8 cellular contexts compared by ENCODE assay signal in the genomic region with DNA sequence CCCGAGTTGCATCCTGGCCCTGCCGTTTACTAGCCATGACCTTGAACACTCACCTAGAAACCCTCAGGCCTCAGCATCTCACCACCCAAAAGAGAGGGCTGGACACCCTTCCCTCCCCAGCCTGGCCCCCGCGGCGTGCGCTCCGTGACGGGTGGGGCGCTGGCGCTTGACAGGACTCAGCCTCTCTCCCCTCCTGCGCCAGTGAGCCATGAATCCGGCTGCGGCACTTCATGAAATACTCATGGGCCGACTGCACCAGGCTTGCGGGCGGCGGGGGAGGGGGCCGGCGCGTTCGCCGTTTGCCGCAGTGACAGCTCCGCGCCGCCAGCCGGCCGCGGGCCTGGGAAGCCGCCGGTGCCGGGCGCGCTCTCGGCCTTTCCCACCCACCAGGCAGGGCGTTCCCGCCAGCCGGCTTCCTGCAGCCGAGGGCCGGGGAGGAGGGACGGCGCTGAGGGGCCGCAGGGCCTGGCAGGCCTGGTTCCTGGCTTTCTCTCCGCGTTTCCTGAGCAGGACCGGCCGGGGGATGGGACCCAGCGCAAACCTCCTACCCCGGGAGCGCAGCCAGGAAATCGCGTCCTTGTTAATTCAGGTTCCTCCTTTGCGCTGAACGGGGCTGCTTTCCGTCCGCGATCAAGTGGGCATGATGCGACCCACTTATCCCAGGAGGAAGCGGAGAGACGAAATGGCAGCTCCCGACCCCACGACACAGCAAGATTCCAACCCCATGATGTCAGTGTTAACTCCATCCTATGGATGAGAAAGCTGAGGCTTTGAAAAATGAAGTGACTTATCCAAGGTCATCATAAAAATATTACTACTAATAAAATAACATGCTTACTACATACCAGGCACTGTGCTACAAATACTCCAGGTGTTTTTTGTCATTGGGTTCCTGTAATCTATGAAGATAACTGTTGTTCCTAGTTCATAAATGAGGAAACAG. TPM values are rescaled to one million over a fixed set of nuclear protein-coding genes. Genes with fewer than 3 reads are reported as not detected.
DNase-seq lines count a peak whose midpoint lies in the region; ATAC-seq and TF ChIP-seq lines count a peak whose summit lies in the region.

No MANE protein-coding gene starts in this region.

- H3K27me3 ChIP-seq in PC-3 (ENCODE audit: low read length) (no peaks in the 10 kb centered on the region), fibroblast of lung (ENCODE audit: control insufficient read depth, insufficient read depth, low read length) (no peaks in the 10 kb centered on the region), suprapubic skin (no peaks in the 10 kb centered on the region)

- POLR2A ChIA-PET in PC-3 (lab: Charles Lee; ENCODE audit: unreplicated experiment), result interaction anchor here (0.7 kb wide), 1 partner anchor 21 kb away, joined by 3 read pairs; no protein-coding TSS in a partner anchor

- no peaks in the 10 kb centered on the region for H3K9me3 ChIP-seq in PC-3 (ENCODE audit: low read length)
- no peaks in the 10 kb centered on the region for H3K9me3 ChIP-seq in fibroblast of lung (ENCODE audit: control insufficient read depth, insufficient read depth, low read depth, low read length)
- H3K9me3 ChIP-seq in suprapubic skin, result no peaks in the 10 kb centered on the region

- no peaks in the 10 kb centered on the region for H4K20me1 ChIP-seq in PC-3 (ENCODE audit: low read length)
- no peaks in the 10 kb centered on the region for H4K20me1 ChIP-seq in fibroblast of lung (ENCODE audit: control insufficient read depth, extremely low read depth, insufficient read depth, low read length)

- no peaks in the 10 kb centered on the region for H3K36me3 Mint-ChIP-seq in activated T-helper 2 cell treated with anti-CD3 and anti-CD28 coated beads, Interferon-gamma antibody, Interleukin-2, Interleukin-4, amounts not matched to agents 10 μg/mL and 5 μg/mL and 100 μg/mL, durations not matched to agents 14 hours and 24 hours and 36 hours (ENCODE audit: low read depth)
- no peaks in the 10 kb centered on the region for H3K36me3 Mint-ChIP-seq in naive B cell

- CTCF ChIA-PET in PC-3 (lab: Charles Lee), result interaction anchor here (0.9 to 2.8 kb wide), 2 partner anchors 31 to 78 kb away, joined by 3 to 19 read pairs; no protein-coding TSS in a partner anchor

- H3K4me1 ChIP-seq in PC-3 (ENCODE audit: insufficient read depth, low read length), result peaks cover 5% of the 10 kb centered on the region; the same call in 1 of the 2 replicates
- peaks cover 5% of the 10 kb centered on the region for H3K4me1 ChIP-seq in fibroblast of lung (ENCODE audit: control insufficient read depth, extremely low read depth, insufficient read depth, low read length)
- peaks cover 21% of the 10 kb centered on the region for H3K4me1 ChIP-seq in suprapubic skin

- H3K27ac ChIP-seq in PC-3 (ENCODE audit: low read length) (no peak overlapping the region; the same call in 1 of the 2 replicates), fibroblast of lung (ENCODE audit: insufficient read depth, low read length) (peak overlapping the region; percentile 72), suprapubic skin (peak overlapping the region; percentile 71)

- peak overlapping the region; percentile 69 for H3K4me3 Mint-ChIP-seq in activated T-helper 2 cell treated with anti-CD3 and anti-CD28 coated beads, Interferon-gamma antibody, Interleukin-2, Interleukin-4, amounts not matched to agents 10 μg/mL and 5 μg/mL and 100 μg/mL, durations not matched to agents 14 hours and 24 hours and 36 hours (ENCODE audit: low read depth)
- H3K4me3 Mint-ChIP-seq in naive B cell, result peak overlapping the region; percentile 80 to 94 (median 84)

- intact Hi-C loops in PC-3 (cut with micrococcal nuclease), result no loop called here
- intact Hi-C loops in activated T-helper 2 cell treated with anti-CD3 and anti-CD28 coated beads, Interferon-gamma antibody, Interleukin-2, Interleukin-4, amounts not matched to agents 10 μg/mL and 5 μg/mL and 100 μg/mL, durations not matched to agents 14 hours and 24 hours and 36 hours (cut with micrococcal nuclease), result no loop called here

- 1% methylated on average over 11 of the region's 62 CpGs for WGBS in suprapubic skin

- H3K79me2 ChIP-seq in PC-3 (ENCODE audit: low read length), result no peaks in the 10 kb centered on the region
- no peaks in the 10 kb centered on the region for H3K79me2 ChIP-seq in fibroblast of lung (ENCODE audit: control insufficient read depth, insufficient read depth, low read length)

- no peak overlapping the region for H3K27ac Mint-ChIP-seq in activated T-helper 2 cell treated with anti-CD3 and anti-CD28 coated beads, Interferon-gamma antibody, Interleukin-2, Interleukin-4, amounts not matched to agents 10 μg/mL and 5 μg/mL and 100 μg/mL, durations not matched to agents 14 hours and 24 hours and 36 hours
- H3K27ac Mint-ChIP-seq in naive B cell, result peak overlapping the region; percentile 73 to 92 (median 90)

- H3K4me2 ChIP-seq in PC-3 (ENCODE audit: low read length) (peak overlapping the region; percentile 76), fibroblast of lung (ENCODE audit: extremely low read depth, insufficient read depth, low read length) (peak overlapping the region; percentile 86)

- H3K36me3 ChIP-seq in PC-3 (ENCODE audit: low read depth, low read length) (no peaks in the 10 kb centered on the region), fibroblast of lung (ENCODE audit: control insufficient read depth, insufficient read depth, low read length) (no peaks in the 10 kb centered on the region), suprapubic skin (no peaks in the 10 kb centered on the region)

- peak overlapping the region; percentile 61 for H3K4me3 ChIP-seq in PC-3 (ENCODE audit: low read length)
- H3K4me3 ChIP-seq in fibroblast of lung (replicated peaks in 1 of 4; ENCODE audit: control extremely low read depth in 1 of 4, insufficient read depth in 1 of 4, low read depth in 3 of 4, low read length in 4 of 4), result peak overlapping the region; percentile 38 to 63 (median 51)
- peak overlapping the region; percentile 62 for H3K4me3 ChIP-seq in suprapubic skin

- peak; percentile 79 for ATAC-seq in HG03159 (IDR thresholded peaks at IDR 0.05; ENCODE audit: unreplicated experiment)
- ATAC-seq in PC-3, result peak; percentile 81
- ATAC-seq in naive B cell (ENCODE audit: low read depth in 2 of 2), result peak; percentile 97 to 98

- peaks cover 6% of the 10 kb centered on the region for H3K4me1 Mint-ChIP-seq in activated T-helper 2 cell treated with anti-CD3 and anti-CD28 coated beads, Interferon-gamma antibody, Interleukin-2, Interleukin-4, amounts not matched to agents 10 μg/mL and 5 μg/mL and 100 μg/mL, durations not matched to agents 14 hours and 24 hours and 36 hours (ENCODE audit: low read depth)
- peaks cover 28 to 43% (median 39%) of the 10 kb centered on the region in 3 donors for H3K4me1 Mint-ChIP-seq in naive B cell

- H3K9ac ChIP-seq in PC-3 (ENCODE audit: low read length) (peak overlapping the region; percentile 17; the same call in 1 of the 2 replicates), fibroblast of lung (ENCODE audit: insufficient read depth, low read length) (peak overlapping the region; percentile 66)

- TF ChIP-seq CTCF in PC-3 (conservative IDR thresholded peaks at IDR 0.05; ENCODE audit: low read depth, low read length), result no peak
- no peak for TF ChIP-seq CTCF in fibroblast of lung (conservative IDR thresholded peaks at IDR 0.05 in 1 of 2, IDR thresholded peaks at IDR 0.05 in 1 of 2; ENCODE audit: low read depth in 1 of 2, low read length in 2 of 2)
- TF ChIP-seq CTCF in suprapubic skin (IDR thresholded peaks at IDR 0.05), result peak; percentile 22 to 29

- BruUV-seq in PC-3 (replicated peaks; lab: Mats Ljungman, UMichigan), result no TSS peak

- no peak for TF ChIP-seq POLR2A in suprapubic skin (IDR thresholded peaks at IDR 0.05)

- peak; percentile 21 for DNase-seq in SIG-M5 treated with dmso at 0.1 percent for 504 hours (lab: John Stamatoyannopoulos, UW; ENCODE audit: unreplicated experiment)
- DNase-seq in SIG-M5 (lab: John Stamatoyannopoulos, UW), result no peak
- peak; percentile 67 for DNase-seq in PC-3
- peak; percentile 35 for DNase-seq in activated T-helper 2 cell treated with anti-CD3 and anti-CD28 coated beads, Interferon-gamma antibody, Interleukin-2, Interleukin-4, amounts not matched to agents 10 μg/mL and 5 μg/mL and 100 μg/mL, durations not matched to agents 14 hours and 24 hours and 36 hours (ENCODE audit: low spot score)
- DNase-seq in fibroblast of lung (ENCODE audit: low read depth in 2 of 2), result peak; percentile 70 to 84
- peak; percentile 79 for DNase-seq in naive B cell
- peak; percentile 88 for DNase-seq in suprapubic skin (ENCODE audit: low spot score in 2 of 2)

- peaks cover 32% of the 10 kb centered on the region for H3K27me3 Mint-ChIP-seq in activated T-helper 2 cell treated with anti-CD3 and anti-CD28 coated beads, Interferon-gamma antibody, Interleukin-2, Interleukin-4, amounts not matched to agents 10 μg/mL and 5 μg/mL and 100 μg/mL, durations not matched to agents 14 hours and 24 hours and 36 hours (ENCODE audit: low read depth)
- H3K27me3 Mint-ChIP-seq in naive B cell, result peaks cover 0 to 2% (median 0%) of the 10 kb centered on the region in 3 donors

- H3F3A ChIP-seq in PC-3 (ENCODE audit: low read length, unreplicated experiment), result no peaks in the 10 kb centered on the region

- H3K9me3 Mint-ChIP-seq in activated T-helper 2 cell treated with anti-CD3 and anti-CD28 coated beads, Interferon-gamma antibody, Interleukin-2, Interleukin-4, amounts not matched to agents 10 μg/mL and 5 μg/mL and 100 μg/mL, durations not matched to agents 14 hours and 24 hours and 36 hours, result peaks cover 4% of the 10 kb centered on the region
- H3K9me3 Mint-ChIP-seq in naive B cell, result peaks cover 0 to 3% (median 0%) of the 10 kb centered on the region in 7 donors

- no peak for TF ChIP-seq EP300 in suprapubic skin (IDR thresholded peaks at IDR 0.05)

- no peaks in the 10 kb centered on the region for H3K9me2 ChIP-seq in PC-3 (replicated peaks; ENCODE audit: low read length)

- peak overlapping the region; percentile 56 for H2AFZ ChIP-seq in PC-3 (ENCODE audit: low read length)
- peak overlapping the region; percentile 85 for H2AFZ ChIP-seq in fibroblast of lung (ENCODE audit: low read length)

RNA-seq across cellular contexts. Expression of a gene that starts 9.1 kb away (rescaled TPM):
- 17.5 and 17.8 TPM in 2 replicates for total RNA-seq in PC-3 (2014; rRNA removed)
- 19.7 and 21.6 TPM in 2 replicates for total RNA-seq in activated T-helper 2 cell treated with anti-CD3 and anti-CD28 coated beads, Interferon-gamma antibody, Interleukin-2, Interleukin-4, amounts not matched to agents 10 μg/mL and 5 μg/mL and 100 μg/mL, durations not matched to agents 14 hours and 24 hours and 36 hours
- 15.7 and 18.8 TPM in 2 replicates for total RNA-seq in fibroblast of lung
- polyA plus RNA-seq in fibroblast of lung, result 23.7 and 27.2 TPM in 2 replicates
- 17.7 and 23.6 TPM in 2 replicates for polyA plus RNA-seq in fibroblast of lung (2012)
- polyA minus RNA-seq in fibroblast of lung (ENCODE audit: low replicate concordance), result 34.6 and 36.6 TPM in 2 replicates
- polyA plus RNA-seq in naive B cell (ENCODE audit: low read depth in 6 of 6), result 10 to 100 TPM in 1 of 6 donors, 1 to 10 TPM in 5; 1.3 to 14.1 (median 7.0) TPM
- total RNA-seq in suprapubic skin, result 10 to 100 TPM; 20.8 to 25.7 (median 22.9) TPM

RNA-seq across cellular contexts. Expression of a gene that starts 39.6 kb away (rescaled TPM):
- total RNA-seq in PC-3 (2014; rRNA removed) (1.3 TPM in 2 replicates), fibroblast of lung (not detected in 2 replicates), suprapubic skin (not detected)
- not detected in 2 replicates for total RNA-seq in activated T-helper 2 cell treated with anti-CD3 and anti-CD28 coated beads, Interferon-gamma antibody, Interleukin-2, Interleukin-4, amounts not matched to agents 10 μg/mL and 5 μg/mL and 100 μg/mL, durations not matched to agents 14 hours and 24 hours and 36 hours
- polyA plus RNA-seq in fibroblast of lung (not detected in 2 replicates), naive B cell (ENCODE audit: low read depth in 6 of 6) (not detected)
- not detected in 2 replicates for polyA plus RNA-seq in fibroblast of lung (2012)
- not detected in 2 replicates for polyA minus RNA-seq in fibroblast of lung (ENCODE audit: low replicate concordance)

Comparison
In these comparisons a context has a peak if more than half of its experiments do, and no peak if none do; other contexts are left out.
1. CTCF ChIP-seq: peak in suprapubic skin (2 of 2); none in PC-3 (single experiment) and fibroblast of lung (0 of 2).
2. Peak in every context shown above with its lines, with median percentiles within 50 percentile points of each other: ATAC-seq and H3K4me3 ChIP-seq.